1 cellular context compared by ENCODE assay signal in genomic region chr1:110088739-110089316, GRCh38.
TF ChIP-seq lines count a peak whose summit lies in the region.

No MANE protein-coding gene starts in this region.

TF ChIP-seq in H1, 55 proteins besides CTCF, POLR2A, EP300 and RAD21:
- TF ChIP-seq KDM1A (IDR thresholded peaks at IDR 0.05; ENCODE audit: borderline replicate concordance, low read length) (no peak), USF2 (IDR thresholded peaks at IDR 0.05; ENCODE audit: low read length) (no peak), SP1 (IDR thresholded peaks at IDR 0.05; ENCODE audit: low read depth, low read length) (no peak), POU5F1 (IDR thresholded peaks at IDR 0.05; ENCODE audit: low read depth, low read length) (no peak)
TF ChIP-seq in H1: peak in this region for 0.
